1 cellular context compared by ENCODE assay signal in genomic region chr20:57399587-57400261, GRCh38.
TF ChIP-seq lines count a peak whose summit lies in the region.

No MANE protein-coding gene starts in this region.

TF ChIP-seq in GM23338, 12 proteins besides CTCF, POLR2A, EP300 and RAD21 (continued from another document):
- TF ChIP-seq ZNF462 (CRISPR knock-in tag; IDR thresholded peaks at IDR 0.05), result no peak
- no peak for TF ChIP-seq REST (IDR thresholded peaks at IDR 0.05; ENCODE audit: unreplicated experiment)
- no peak for TF ChIP-seq ETS1 (IDR thresholded peaks at IDR 0.05)
